Comparison of ENCODE assay signal across 13 cellular contexts in genomic region chr3:194285024-194285858, GRCh38.
DNase-seq lines count a peak whose midpoint lies in the region; ATAC-seq, FAIRE-seq and TF ChIP-seq lines count a peak whose summit lies in the region.
"Had no signal": no experiment of that assay in that cellular context is flagged by ENCODE, and none has a peak within 500 bp of the region (broad histone marks: within the 10 kb centered on the region; RNA-seq: fewer than 3 reads in every experiment).

No MANE protein-coding gene starts in this region.

- H3K36me3 ChIP-seq in SK-N-SH (replicated peaks in 1 of 2; ENCODE audit: control insufficient read depth in 1 of 2, insufficient read depth in 2 of 2, low read length in 1 of 2) (no peaks in the 10 kb centered on the region), neuronal stem cell (replicated peaks in 1 of 2; ENCODE audit: control insufficient read depth in 2 of 2, insufficient read depth in 2 of 2, low read length in 2 of 2) (no peaks in the 10 kb centered on the region)

- no peak for ATAC-seq in HG03432 (IDR thresholded peaks at IDR 0.05; ENCODE audit: unreplicated experiment)

- FAIRE-seq in GM12891 (lab: Jason Lieb, UNC) = peak; percentile 56
- FAIRE-seq: colon had no signal

- H2AK5ac ChIP-seq in neuronal stem cell (ENCODE audit: low read depth, low read length) = peak overlapping the region; percentile 43

- no peaks in the 10 kb centered on the region for H4K20me1 ChIP-seq in SK-N-SH (ENCODE audit: insufficient read depth)

- H2BK120ac ChIP-seq in neuronal stem cell (ENCODE audit: low read depth, low read length) = peak overlapping the region; percentile 2

- H3K23ac ChIP-seq in neuronal stem cell (ENCODE audit: low read depth, low read length, poor library complexity) = peak overlapping the region; percentile 12

- H2BK15ac ChIP-seq in neuronal stem cell (ENCODE audit: low read length) = no peak overlapping the region

- POLR2A ChIA-PET in SK-N-SH (lab: Yijun Ruan, JAX) = no interaction called here

- no peak for TF ChIP-seq EP300 in SK-N-SH (IDR thresholded peaks at IDR 0.05; ENCODE audit: borderline replicate concordance in 1 of 2, low read depth in 1 of 2, low read length in 1 of 2)

- H3F3A ChIP-seq in SK-N-SH (replicated peaks; ENCODE audit: insufficient read depth) = no peaks in the 10 kb centered on the region

- no peak for TF ChIP-seq POLR2A in GM12891 (IDR thresholded peaks at IDR 0.05; ENCODE audit: low read depth, low read length)

- H3K27me3 ChIP-seq in SK-N-SH (ENCODE audit: insufficient read depth) (peaks cover 9% of the 10 kb centered on the region; the same call in 1 of the 2 replicates), neuronal stem cell (ENCODE audit: control insufficient read depth in 3 of 3, insufficient read depth in 3 of 3, low read depth in 1 of 3, low read length in 3 of 3) (peaks cover 0 to 2% (median 0%) of the 10 kb centered on the region in 3 experiments)

- H3K18ac ChIP-seq in neuronal stem cell (ENCODE audit: low read length) = peak overlapping the region; percentile 89

- H2BK5ac ChIP-seq in neuronal stem cell (ENCODE audit: low read length) = no peak overlapping the region

- H3K4me1 ChIP-seq in SK-N-SH (ENCODE audit: control insufficient read depth in 1 of 2, insufficient read depth in 2 of 2, low read depth in 1 of 2, low read length in 1 of 2) = peaks cover 0 to 25% of the 10 kb centered on the region in 2 experiments; a peak in 1 of 4 replicates
- H3K4me1 ChIP-seq in neuronal stem cell (ENCODE audit: control insufficient read depth in 2 of 2, insufficient read depth in 1 of 2, low read depth in 1 of 2, low read length in 2 of 2) = peaks cover 32 to 39% of the 10 kb centered on the region in 2 donors

- H3K79me1 ChIP-seq in neuronal stem cell (ENCODE audit: low read depth, low read length) = no peaks in the 10 kb centered on the region

- H3K9ac ChIP-seq in SK-N-SH (no peak overlapping the region), neuronal stem cell (ENCODE audit: low read depth, low read length, poor library complexity) (peak overlapping the region; percentile 51)

- H3K27ac ChIP-seq in SK-N-SH (ENCODE audit: low read depth in 2 of 2, low read length in 1 of 2) = no peak overlapping the region
- H3K27ac ChIP-seq in neuronal stem cell (replicated peaks; ENCODE audit: low read length) = peak overlapping the region; percentile 89

- no peak overlapping the region for H4K8ac ChIP-seq in neuronal stem cell (ENCODE audit: low read depth, low read length)

- peak overlapping the region; percentile 64 for H4K91ac ChIP-seq in neuronal stem cell (ENCODE audit: low read depth, low read length, poor library complexity)

- H3K9me2 ChIP-seq in SK-N-SH = no peaks in the 10 kb centered on the region

- H3K79me2 ChIP-seq in SK-N-SH (ENCODE audit: insufficient read depth) = no peaks in the 10 kb centered on the region

- DNase-seq in GM12891 (ENCODE audit: insufficient read length, low spot score) (no peak), SK-N-SH (no peak), epithelial cell of esophagus (ENCODE audit: low read depth) (peak; percentile 68), neuronal stem cell (ENCODE audit: low spot score) (no peak), NCI-H1048 (lab: John Stamatoyannopoulos, UW) (no peak), NCI-H128 (lab: John Stamatoyannopoulos, UW; ENCODE audit: unreplicated experiment) (no peak), occipital lobe (lab: John Stamatoyannopoulos, UW) (no peak)
- DNase-seq: activated naive CD4-positive, alpha-beta T cell treated with Interleukin-2 at 50 U/mL for 16 hours; MM.1S; NCI-H2107; stimulated activated CD4-positive, alpha-beta T cell treated with anti-CD3 and anti-CD28 coated beads, Interleukin-15, amount 100 ng/mL, for 24 hours had no signal

- H3K4me2 ChIP-seq in SK-N-SH = no peak overlapping the region
- H3K4me2 ChIP-seq in neuronal stem cell (ENCODE audit: insufficient read depth, low read length, poor library complexity, severe bottlenecking) = no peak overlapping the region

- no peak overlapping the region for H2BK12ac ChIP-seq in neuronal stem cell (ENCODE audit: low read length)

- H3K9me3 ChIP-seq in SK-N-SH (no peaks in the 10 kb centered on the region), neuronal stem cell (replicated peaks in 1 of 2; ENCODE audit: control insufficient read depth in 2 of 2, insufficient read depth in 1 of 2, low read depth in 1 of 2, low read length in 2 of 2) (no peaks in the 10 kb centered on the region)

- CTCF ChIA-PET in SK-N-SH (lab: Yijun Ruan, JAX) = interaction anchor here (1.2 to 3.8 kb wide), 3 partner anchors 8 to 30 kb away, joined by 6 to 20 read pairs (median 12); no protein-coding TSS in a partner anchor

- no peak for TF ChIP-seq CTCF in SK-N-SH (IDR thresholded peaks at IDR 0.05)
- TF ChIP-seq CTCF in epithelial cell of esophagus (IDR thresholded peaks at IDR 0.05; ENCODE audit: insufficient read depth, low read depth, low read length, missing control alignments) = no peak

- no peak overlapping the region for H3K4ac ChIP-seq in neuronal stem cell (ENCODE audit: low read length)

- H3K14ac ChIP-seq in neuronal stem cell (ENCODE audit: low read length) = no peak overlapping the region

- TF ChIP-seq RAD21 in SK-N-SH (IDR thresholded peaks at IDR 0.05; ENCODE audit: low read length) = no peak

- no peak overlapping the region for H3K4me3 ChIP-seq in SK-N-SH (ENCODE audit: low read depth in 2 of 2, low read length in 1 of 2)
- no peak overlapping the region for H3K4me3 ChIP-seq in epithelial cell of esophagus (ENCODE audit: low read length)
- H3K4me3 ChIP-seq in neuronal stem cell (ENCODE audit: low read length in 2 of 2) = peak overlapping the region in 1 of 2 donors; percentile 37

- WGBS in SK-N-SH (ENCODE audit: low lambda C conversion rate) = 65% methylated on average over 16 of the region's 16 CpGs
- 100% methylated on average over 6 of the region's 16 CpGs; no CpG with 5 or more reads in 1 of the 2 donors for WGBS in neuronal stem cell (ENCODE audit: extremely low coverage in 2 of 2, insufficient read length in 2 of 2, insufficient replicate concordance in 1 of 2), 2 donors

- no peak overlapping the region for H2AFZ ChIP-seq in SK-N-SH (ENCODE audit: low read depth)
- H2AFZ ChIP-seq in neuronal stem cell (ENCODE audit: low read length) = no peak overlapping the region

TF ChIP-seq in GM12891, 5 proteins besides CTCF, POLR2A, EP300 and RAD21:
- TF ChIP-seq PAX5 (IDR thresholded peaks at IDR 0.05; ENCODE audit: insufficient read depth, low read length, severe bottlenecking) (no peak), POLR2AphosphoS5 (IDR thresholded peaks at IDR 0.05; ENCODE audit: low read depth, low read length) (no peak), POU2F2 (IDR thresholded peaks at IDR 0.05; ENCODE audit: low read depth, low read length) (no peak), SPI1 (IDR thresholded peaks at IDR 0.05; ENCODE audit: low read depth, low read length) (no peak), TAF1 (IDR thresholded peaks at IDR 0.05; ENCODE audit: low read depth, low read length) (no peak)

TF ChIP-seq in SK-N-SH, 30 proteins besides CTCF, POLR2A, EP300 and RAD21:
- no peak for TF ChIP-seq SIN3A (IDR thresholded peaks at IDR 0.05; ENCODE audit: borderline replicate concordance, low read depth, low read length)
- no peak for TF ChIP-seq USF2 (IDR thresholded peaks at IDR 0.05; ENCODE audit: borderline replicate concordance, low read depth, low read length)
- no peak for TF ChIP-seq IRF3 (IDR thresholded peaks at IDR 0.05; ENCODE audit: low read depth, low read length)
- TF ChIP-seq FOSL2 (IDR thresholded peaks at IDR 0.05; ENCODE audit: borderline replicate concordance, low read depth) = peak; percentile 16; the same call in 1 of the 2 replicates
- peak; percentile 34 for TF ChIP-seq TCF12 (IDR thresholded peaks at IDR 0.05)
- TF ChIP-seq NFIC (IDR thresholded peaks at IDR 0.05; ENCODE audit: borderline replicate concordance) = peak; percentile 31; the same call in 1 of the 2 replicates
- peak; percentile 15; the same call in 1 of the 2 replicates for TF ChIP-seq PBX3 (IDR thresholded peaks at IDR 0.05)
